ENCODE assay signal across 9 cellular contexts in the genomic region with DNA sequence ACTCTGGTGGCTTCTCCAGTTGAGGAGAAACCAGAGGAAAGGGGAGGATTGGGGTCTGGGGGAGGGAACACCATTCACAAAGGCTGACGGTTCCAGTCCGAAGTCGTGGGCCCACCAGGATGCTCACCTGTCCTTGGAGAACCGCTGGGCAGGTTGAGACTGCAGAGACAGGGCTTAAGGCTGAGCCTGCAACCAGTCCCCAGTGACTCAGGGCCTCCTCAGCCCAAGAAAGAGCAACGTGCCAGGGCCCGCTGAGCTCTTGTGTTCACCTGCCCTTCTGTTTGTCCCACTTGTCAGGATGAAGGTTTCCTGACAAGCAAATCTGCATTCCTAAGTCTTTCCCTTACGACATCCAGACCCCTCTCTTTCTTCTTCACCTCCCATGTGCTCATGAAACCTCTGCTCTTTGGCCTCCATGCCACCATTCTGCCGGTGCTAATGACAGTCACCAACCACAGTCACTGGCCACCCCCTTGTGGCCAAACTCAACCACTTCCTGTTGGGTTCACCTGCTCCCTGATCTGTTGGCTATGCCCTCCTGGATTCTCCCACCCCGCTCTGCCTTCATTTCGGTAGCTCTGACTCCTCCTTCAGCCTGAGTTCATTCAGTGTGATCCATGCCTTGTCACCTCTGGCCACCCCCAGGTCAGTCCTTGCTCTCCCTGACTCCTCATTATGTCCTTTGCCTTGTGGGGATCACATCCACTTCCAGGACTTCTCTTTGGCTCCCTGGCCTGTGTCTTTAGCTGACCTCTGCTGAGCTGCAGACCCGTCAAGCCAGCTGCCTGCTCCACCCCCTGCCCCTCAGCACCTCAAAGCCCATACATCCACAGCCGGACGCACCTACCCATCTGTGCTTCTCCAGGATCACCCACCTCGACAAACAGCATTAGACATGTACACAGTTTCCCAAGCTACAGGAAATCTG. TPM values are rescaled to one million over a fixed set of nuclear protein-coding genes. Genes with fewer than 3 reads are reported as not detected.
A peak's percentile ranks its signal among the peaks of the same experiment; 100 is the strongest.
DNase-seq lines count a peak whose midpoint lies in the region; ATAC-seq, FAIRE-seq and TF ChIP-seq lines count a peak whose summit lies in the region.
"Had no signal": no experiment of that assay in that cellular context is flagged by ENCODE, and none has a peak within 500 bp of the region (broad histone marks: within the 10 kb centered on the region; RNA-seq: fewer than 3 reads in every experiment).

No MANE protein-coding gene starts in this region.

- H3K27me3 Mint-ChIP-seq in activated T-helper 2 cell treated with anti-CD3 and anti-CD28 coated beads, Interferon-gamma antibody, Interleukin-2, Interleukin-4, amounts not matched to agents 10 μg/mL and 5 μg/mL and 100 μg/mL, durations not matched to agents 14 hours and 24 hours and 36 hours (ENCODE audit: low read depth), result peaks cover 6% of the 10 kb centered on the region

- peak; percentile 41 to 70 for TF ChIP-seq RAD21 in A549 (conservative IDR thresholded peaks at IDR 0.05 in 1 of 2, IDR thresholded peaks at IDR 0.05 in 1 of 2)

- H3K9me3 ChIP-seq in A549 (no peaks in the 10 kb centered on the region), uterus (no peaks in the 10 kb centered on the region)

- POLR2A ChIA-PET in A549 (lab: Yijun Ruan, JAX), result no interaction called here

- no peaks in the 10 kb centered on the region for H3K9me3 Mint-ChIP-seq in activated T-helper 2 cell treated with anti-CD3 and anti-CD28 coated beads, Interferon-gamma antibody, Interleukin-2, Interleukin-4, amounts not matched to agents 10 μg/mL and 5 μg/mL and 100 μg/mL, durations not matched to agents 14 hours and 24 hours and 36 hours
- H3K9me3 Mint-ChIP-seq: memory B cell had no signal

- TF ChIP-seq POLR2A in A549 (IDR thresholded peaks at IDR 0.05; ENCODE audit: low read length) (no peak), uterus (IDR thresholded peaks at IDR 0.05) (no peak)

- no peaks in the 10 kb centered on the region for H3K27me3 ChIP-seq in uterus

- H3K27ac Mint-ChIP-seq in activated T-helper 2 cell treated with anti-CD3 and anti-CD28 coated beads, Interferon-gamma antibody, Interleukin-2, Interleukin-4, amounts not matched to agents 10 μg/mL and 5 μg/mL and 100 μg/mL, durations not matched to agents 14 hours and 24 hours and 36 hours, result no peak overlapping the region
- H3K27ac Mint-ChIP-seq: memory B cell had no signal

- H3K36me3 Mint-ChIP-seq in activated T-helper 2 cell treated with anti-CD3 and anti-CD28 coated beads, Interferon-gamma antibody, Interleukin-2, Interleukin-4, amounts not matched to agents 10 μg/mL and 5 μg/mL and 100 μg/mL, durations not matched to agents 14 hours and 24 hours and 36 hours (ENCODE audit: low read depth), result no peaks in the 10 kb centered on the region
- H3K36me3 Mint-ChIP-seq: memory B cell had no signal

- ATAC-seq in A549 (peak; percentile 17 to 68; a peak in 3 of 6 replicates), GM18498 (IDR thresholded peaks at IDR 0.05; ENCODE audit: unreplicated experiment) (peak; percentile 76)

- no peak overlapping the region for H3K4me3 ChIP-seq in A549
- H3K4me3 ChIP-seq in choroid plexus epithelial cell (ENCODE audit: low read depth, low read length), result no peak overlapping the region
- no peak overlapping the region for H3K4me3 ChIP-seq in uterus

- CTCF ChIA-PET in A549 (lab: Yijun Ruan, JAX), result interaction anchor here (0.6 to 8.6 kb wide), 14 partner anchors 9 to 278 kb away, joined by 3 to 85 read pairs (median 4); a partner anchor contains a TSS

- intact Hi-C loops in uterus (cut with DNase I; ENCODE audit: low total_unique reads), result no loop called here
- intact Hi-C loops in activated T-helper 2 cell treated with anti-CD3 and anti-CD28 coated beads, Interferon-gamma antibody, Interleukin-2, Interleukin-4, amounts not matched to agents 10 μg/mL and 5 μg/mL and 100 μg/mL, durations not matched to agents 14 hours and 24 hours and 36 hours (cut with micrococcal nuclease), result no loop called here

- peaks cover 4% of the 10 kb centered on the region for H3K4me1 Mint-ChIP-seq in activated T-helper 2 cell treated with anti-CD3 and anti-CD28 coated beads, Interferon-gamma antibody, Interleukin-2, Interleukin-4, amounts not matched to agents 10 μg/mL and 5 μg/mL and 100 μg/mL, durations not matched to agents 14 hours and 24 hours and 36 hours (ENCODE audit: low read depth)
- H3K4me1 Mint-ChIP-seq: memory B cell had no signal

- H3K27ac ChIP-seq in A549 (no peak overlapping the region), uterus (no peak overlapping the region)

- H3K4me1 ChIP-seq in A549 (no peaks in the 10 kb centered on the region), uterus (peaks cover 0 to 9% of the 10 kb centered on the region in 2 donors)

- DNase-seq in A549 (ENCODE audit: low read depth in 1 of 2, low spot score in 1 of 2) (peak; percentile 59 to 60), HT-29 (ENCODE audit: low spot score) (peak; percentile 77), choroid plexus epithelial cell (ENCODE audit: low read depth) (no peak), uterus (no peak), D341Med (ENCODE audit: low spot score) (no peak), SIG-M5 (lab: John Stamatoyannopoulos, UW) (no peak)
- no peak for DNase-seq in activated T-helper 2 cell treated with anti-CD3 and anti-CD28 coated beads, Interferon-gamma antibody, Interleukin-2, Interleukin-4, amounts not matched to agents 10 μg/mL and 5 μg/mL and 100 μg/mL, durations not matched to agents 14 hours and 24 hours and 36 hours (ENCODE audit: low spot score)

- 79% methylated on average over 14 of the region's 14 CpGs for WGBS in A549 (ENCODE audit: missing lambda C conversion rate)

- H3K4me3 Mint-ChIP-seq in activated T-helper 2 cell treated with anti-CD3 and anti-CD28 coated beads, Interferon-gamma antibody, Interleukin-2, Interleukin-4, amounts not matched to agents 10 μg/mL and 5 μg/mL and 100 μg/mL, durations not matched to agents 14 hours and 24 hours and 36 hours (ENCODE audit: low read depth), result no peak overlapping the region
- H3K4me3 Mint-ChIP-seq: memory B cell had no signal

- FAIRE-seq in A549 (lab: Jason Lieb, UNC), result no peak

- no peak overlapping the region for H3K4me2 ChIP-seq in A549

- TF ChIP-seq CTCF in A549 (IDR thresholded peaks at IDR 0.05), result peak; percentile 36; the same call in 2 of the 3 replicates
- peak; percentile 17 for TF ChIP-seq CTCF in choroid plexus epithelial cell (conservative IDR thresholded peaks at IDR 0.05; ENCODE audit: low read depth, low read length)
- no peak for TF ChIP-seq CTCF in uterus (IDR thresholded peaks at IDR 0.05)

- no peak for TF ChIP-seq EP300 in A549 (IDR thresholded peaks at IDR 0.05)

- no peaks in the 10 kb centered on the region for H3K36me3 ChIP-seq in uterus

TF ChIP-seq in A549, 52 proteins besides CTCF, POLR2A, EP300 and RAD21:
- TF ChIP-seq, protein P1, sequence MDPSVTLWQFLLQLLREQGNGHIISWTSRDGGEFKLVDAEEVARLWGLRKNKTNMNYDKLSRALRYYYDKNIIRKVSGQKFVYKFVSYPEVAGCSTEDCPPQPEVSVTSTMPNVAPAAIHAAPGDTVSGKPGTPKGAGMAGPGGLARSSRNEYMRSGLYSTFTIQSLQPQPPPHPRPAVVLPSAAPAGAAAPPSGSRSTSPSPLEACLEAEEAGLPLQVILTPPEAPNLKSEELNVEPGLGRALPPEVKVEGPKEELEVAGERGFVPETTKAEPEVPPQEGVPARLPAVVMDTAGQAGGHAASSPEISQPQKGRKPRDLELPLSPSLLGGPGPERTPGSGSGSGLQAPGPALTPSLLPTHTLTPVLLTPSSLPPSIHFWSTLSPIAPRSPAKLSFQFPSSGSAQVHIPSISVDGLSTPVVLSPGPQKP (IDR thresholded peaks at IDR 0.05; ENCODE audit: low read depth, low read length), result no peak

RNA-seq across cellular contexts. Expression of a gene that starts 17.6 kb away (rescaled TPM):
- not detected in 2 replicates for polyA plus RNA-seq in A549 (2011; rRNA removed)
- 0.04 and 0.08 TPM in 2 replicates for polyA plus RNA-seq in A549 (2012; cell fraction: cytosol; rRNA removed)
- 0.04 TPM in 2 replicates for polyA plus RNA-seq in A549 (2012; cell fraction: nucleus; rRNA removed)
- polyA plus RNA-seq in A549 (2017; fragmentation: RNase III; extraction: RNeasy Plus Mini Kit Qiagen cat#74134 plus additional on column Dnase treatment), result 0.05 TPM in 1 of 3 replicates, not detected in the others
- polyA minus RNA-seq in A549 (2011; rRNA and poly(A)+ RNA removed), result not detected in 2 replicates
- 0.23 and 1.0 TPM in 2 replicates for total RNA-seq in HT-29 (2014; rRNA removed; shearing (Covaris generic))
- total RNA-seq in uterus, result under 1 TPM in 1 of 4 donors, not detected in 3; 0.21 TPM
- total RNA-seq in activated T-helper 2 cell treated with anti-CD3 and anti-CD28 coated beads, Interferon-gamma antibody, Interleukin-2, Interleukin-4, amounts not matched to agents 10 μg/mL and 5 μg/mL and 100 μg/mL, durations not matched to agents 14 hours and 24 hours and 36 hours, result not detected in 2 replicates

RNA-seq across cellular contexts. Expression of a gene that starts 47.7 kb away (rescaled TPM):
- polyA plus RNA-seq in A549 (2011; rRNA removed) (88.5 and 99.3 TPM in 2 replicates), A549 (2017; fragmentation: RNase III; extraction: RNeasy Plus Mini Kit Qiagen cat#74134 plus additional on column Dnase treatment) (118 to 141 TPM (median 138 TPM) in 3 replicates)
- 128 and 139 TPM in 2 replicates for polyA plus RNA-seq in A549 (2012; cell fraction: cytosol; rRNA removed)
- polyA plus RNA-seq in A549 (2012; cell fraction: nucleus; rRNA removed), result 81.5 and 86.8 TPM in 2 replicates
- polyA minus RNA-seq in A549 (2011; rRNA and poly(A)+ RNA removed), result 50.9 and 53.4 TPM in 2 replicates
- total RNA-seq in HT-29 (2014; rRNA removed; shearing (Covaris generic)), result 77.8 and 86.8 TPM in 2 replicates
- 10 to 100 TPM in 3 of 4 donors, 1 to 10 TPM in 1; 4.5 to 33.8 (median 18.8) TPM for total RNA-seq in uterus
- total RNA-seq in activated T-helper 2 cell treated with anti-CD3 and anti-CD28 coated beads, Interferon-gamma antibody, Interleukin-2, Interleukin-4, amounts not matched to agents 10 μg/mL and 5 μg/mL and 100 μg/mL, durations not matched to agents 14 hours and 24 hours and 36 hours, result 9.5 and 9.9 TPM in 2 replicates

Comparison
In these comparisons a context has a peak if more than half of its experiments do, and no peak if none do; other contexts are left out.
1. DNase-seq: peak in A549 (2 of 2) and HT-29 (single experiment); none in choroid plexus epithelial cell (single experiment), uterus (0 of 2), activated T-helper 2 cell treated with anti-CD3 and anti-CD28 coated beads, Interferon-gamma antibody, Interleukin-2, Interleukin-4, amounts not matched to agents 10 μg/mL and 5 μg/mL and 100 μg/mL, durations not matched to agents 14 hours and 24 hours and 36 hours (single experiment), D341Med (single experiment) and SIG-M5 (single experiment).
2. CTCF ChIP-seq: peak in A549 (single experiment) and choroid plexus epithelial cell (single experiment); none in uterus (0 of 4).